In the genomic region with DNA sequence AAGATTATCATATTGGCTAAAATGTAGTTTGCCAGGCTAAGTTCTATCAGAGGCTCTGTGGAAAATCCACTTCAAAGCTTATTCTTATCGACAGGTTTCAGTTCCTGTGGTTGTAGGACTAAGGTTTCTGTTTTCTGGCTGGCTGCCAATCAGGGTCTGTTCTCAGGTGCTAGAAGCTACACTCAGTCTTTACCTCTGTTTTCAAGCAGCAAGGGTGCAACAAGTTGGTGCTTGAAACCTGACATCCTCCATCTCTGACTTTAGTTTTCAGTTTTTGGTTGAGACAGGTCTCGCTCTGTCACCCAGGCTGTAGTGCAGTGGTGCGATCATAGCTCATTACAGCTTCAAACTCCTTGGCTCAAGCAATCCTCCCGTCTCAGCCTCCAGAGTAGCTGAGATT, we compare ENCODE assay signal across 10 cellular contexts. TPM values are rescaled to one million over a fixed set of nuclear protein-coding genes. Genes with fewer than 3 reads are reported as not detected.
A peak's percentile ranks its signal among the peaks of the same experiment; 100 is the strongest.
DNase-seq lines count a peak whose midpoint lies in the region; ATAC-seq and TF ChIP-seq lines count a peak whose summit lies in the region.
"Had no signal": no experiment of that assay in that cellular context is flagged by ENCODE, and none has a peak within 500 bp of the region (broad histone marks: within the 10 kb centered on the region; RNA-seq: fewer than 3 reads in every experiment).

No MANE protein-coding gene starts in this region.

- BruUV-seq in MCF 10A (replicated peaks; lab: Mats Ljungman, UMichigan): no TSS peak

- H3K36me3 ChIP-seq in DOHH2 (ENCODE audit: control insufficient read depth, low read length): peaks cover 66% of the 10 kb centered on the region
- peaks cover 9 to 77% (median 44%) of the 10 kb centered on the region in 4 donors for H3K36me3 ChIP-seq in upper lobe of left lung

- WGBS in upper lobe of left lung, 2 donors: 80 to 83% methylated on average over 4 of the region's 4 CpGs

- H3K4me3 ChIP-seq in DOHH2 (ENCODE audit: low read length) (no peak overlapping the region), upper lobe of left lung (no peak overlapping the region)

- peak overlapping the region; percentile 23; the same call in 1 of the 2 replicates for H3K4me2 ChIP-seq in DOHH2 (ENCODE audit: low read length)

- POLR2A ChIA-PET in MCF 10A (lab: Yijun Ruan, JAX): interaction anchor here (1.1 kb wide), 1 partner anchor 79 kb away, joined by 3 read pairs; no protein-coding TSS in a partner anchor

- H3K4me1 Mint-ChIP-seq in MCF 10A (ENCODE audit: insufficient read depth, unreplicated experiment): no peaks in the 10 kb centered on the region

- no peak for TF ChIP-seq EP300 in upper lobe of left lung (IDR thresholded peaks at IDR 0.05)

- intact Hi-C loops in MCF 10A (cut with micrococcal nuclease): no loop called here

- H3K9me3 ChIP-seq in DOHH2 (ENCODE audit: control insufficient read depth, insufficient read depth, low read length) (no peaks in the 10 kb centered on the region), upper lobe of left lung (no peaks in the 10 kb centered on the region)

- H3F3A ChIP-seq in DOHH2 (ENCODE audit: control insufficient read depth, insufficient read depth): peaks cover 2% of the 10 kb centered on the region; the same call in 1 of the 2 replicates

- CTCF ChIA-PET in MCF 10A (lab: Yijun Ruan, JAX): no interaction called here

- H3K9me3 Mint-ChIP-seq in MCF 10A (ENCODE audit: unreplicated experiment): no peaks in the 10 kb centered on the region
- H3K9me3 Mint-ChIP-seq: activated naive CD4-positive, alpha-beta T cell treated with anti-CD3 and anti-CD28 coated beads, Interleukin-2, amount 50 U/mL, for 24 hours had no signal

- H3K9me2 ChIP-seq in DOHH2 (replicated peaks; ENCODE audit: control insufficient read depth, low read length): no peaks in the 10 kb centered on the region

- peak; percentile 17 for DNase-seq in MV-4-11 (lab: John Stamatoyannopoulos, UW)
- DNase-seq in activated naive CD4-positive, alpha-beta T cell treated with anti-CD3 and anti-CD28 coated beads, Interleukin-2, amount 50 U/mL, for 16 hours: peak; percentile 34
- no peak for DNase-seq in cerebellar cortex (ENCODE audit: low spot score)
- no peak for DNase-seq in MCF 10A (ENCODE audit: unreplicated experiment)
- no peak for DNase-seq in upper lobe of left lung
- no peak for DNase-seq in NCI-H1436 (lab: John Stamatoyannopoulos, UW)

- no peaks in the 10 kb centered on the region for H3K79me2 ChIP-seq in DOHH2 (ENCODE audit: control insufficient read depth, low read length)

- no peak for TF ChIP-seq CTCF in DOHH2 (IDR thresholded peaks at IDR 0.05; ENCODE audit: low read depth, low read length, poor library complexity, severe bottlenecking)
- no peak for TF ChIP-seq CTCF in MCF 10A (IDR thresholded peaks at IDR 0.05; ENCODE audit: unreplicated experiment)
- TF ChIP-seq CTCF in upper lobe of left lung (IDR thresholded peaks at IDR 0.05): no peak

- H3K27me3 ChIP-seq in DOHH2 (ENCODE audit: control insufficient read depth, low read length) (no peaks in the 10 kb centered on the region), upper lobe of left lung (no peaks in the 10 kb centered on the region)

- no peak overlapping the region for H3K4me3 Mint-ChIP-seq in MCF 10A (ENCODE audit: unreplicated experiment)
- H3K4me3 Mint-ChIP-seq: activated naive CD4-positive, alpha-beta T cell treated with anti-CD3 and anti-CD28 coated beads, Interleukin-2, amount 50 U/mL, for 24 hours had no signal

- no peak overlapping the region for H3K27ac ChIP-seq in DOHH2 (ENCODE audit: low read depth, low read length)
- H3K27ac ChIP-seq in upper lobe of left lung: no peak overlapping the region

- TF ChIP-seq POLR2A in upper lobe of left lung (IDR thresholded peaks at IDR 0.05): no peak

- H3K27ac Mint-ChIP-seq in MCF 10A (ENCODE audit: low read depth, unreplicated experiment): no peak overlapping the region
- H3K27ac Mint-ChIP-seq: activated naive CD4-positive, alpha-beta T cell treated with anti-CD3 and anti-CD28 coated beads, Interleukin-2, amount 50 U/mL, for 24 hours had no signal

- peak; percentile 98 for ATAC-seq in GM21447 (IDR thresholded peaks at IDR 0.05; ENCODE audit: unreplicated experiment)
- ATAC-seq in upper lobe of left lung (ENCODE audit: low FRiP score in 2 of 2): no peak

- no peaks in the 10 kb centered on the region for H4K20me1 ChIP-seq in DOHH2 (ENCODE audit: control insufficient read depth, insufficient read depth, low read depth, low read length)

- H3K36me3 Mint-ChIP-seq in MCF 10A (ENCODE audit: insufficient read depth, unreplicated experiment): peaks cover 58% of the 10 kb centered on the region

- H3K27me3 Mint-ChIP-seq in MCF 10A (ENCODE audit: insufficient read depth, unreplicated experiment): no peaks in the 10 kb centered on the region
- H3K27me3 Mint-ChIP-seq: activated naive CD4-positive, alpha-beta T cell treated with anti-CD3 and anti-CD28 coated beads, Interleukin-2, amount 50 U/mL, for 24 hours had no signal

- H3K4me1 ChIP-seq in DOHH2 (ENCODE audit: control insufficient read depth, low read length) (peaks cover 19% of the 10 kb centered on the region), upper lobe of left lung (no peaks in the 10 kb centered on the region)

RNA-seq across cellular contexts. Expression of a gene that starts 15.3 kb away (rescaled TPM):
- total RNA-seq in MCF 10A (2022): not detected in 2 replicates
- total RNA-seq in upper lobe of left lung: not detected
- total RNA-seq: mononuclear cell had no signal

RNA-seq across cellular contexts. Expression of a gene that starts 25.6 kb away (rescaled TPM):
- total RNA-seq in MCF 10A (2022) (27.8 and 31.3 TPM in 2 replicates), upper lobe of left lung (10 to 100 TPM; 10.3 to 42.8 (median 34.1) TPM)

Comparison
In these comparisons a context has a peak if more than half of its experiments do, and no peak if none do; other contexts are left out.
1. DNase-seq: peak in MV-4-11 (single experiment) and activated naive CD4-positive, alpha-beta T cell treated with anti-CD3 and anti-CD28 coated beads, Interleukin-2, amount 50 U/mL, for 16 hours (single experiment); none in cerebellar cortex (single experiment), MCF 10A (single experiment), upper lobe of left lung (0 of 2) and NCI-H1436 (single experiment).